Comparison of ENCODE assay signal across 1 cellular context in genomic region chr20:11338506-11339306, GRCh38.
TF ChIP-seq lines count a peak whose summit lies in the region.

No MANE protein-coding gene starts in this region.

TF ChIP-seq in HEK293, 187 proteins besides CTCF, POLR2A, EP300 and RAD21 (continued from another document):
- TF ChIP-seq PRDM1 (tag by site-specific recombination; IDR thresholded peaks at IDR 0.05) (peak; percentile 80), ZNF596 (tag by site-specific recombination; IDR thresholded peaks at IDR 0.05) (peak; percentile 90), ZNF366 (tag by site-specific recombination; conservative IDR thresholded peaks at IDR 0.05) (peak; percentile 41; the same call in 1 of the 2 replicates), ZNF791 (tag by site-specific recombination; IDR thresholded peaks at IDR 0.05) (no peak)
